8 cellular contexts compared by ENCODE assay signal in genomic region chr13:31043891-31044657, GRCh38.
A peak's percentile ranks its signal among the peaks of the same experiment; 100 is the strongest.
DNase-seq lines count a peak whose midpoint lies in the region; ATAC-seq, FAIRE-seq and TF ChIP-seq lines count a peak whose summit lies in the region.

No MANE protein-coding gene starts in this region.

- no peaks in the 10 kb centered on the region for H3K27me3 ChIP-seq in bronchial epithelial cell (ENCODE audit: control insufficient read depth, insufficient read depth, low read length)

- DNase-seq in AG09309 (ENCODE audit: low read depth) (peak; percentile 37), NCI-H345 treated with DMSO at 0.1 percent for 48 hours (lab: John Stamatoyannopoulos, UW; ENCODE audit: unreplicated experiment) (peak; percentile 59), bronchial epithelial cell (ENCODE audit: low read depth) (peak; percentile 68), kidney glomerular epithelial cell (lab: John Stamatoyannopoulos, UW) (peak; percentile 76)
- DNase-seq in activated CD4-positive, CD25-positive, alpha-beta regulatory T cell treated with anti-CD3 and anti-CD28 coated beads, Interleukin-2, amount 50 U/mL, for 16 hours (ENCODE audit: low read depth, low spot score): peak; percentile 72
- peak; percentile 78 for DNase-seq in stimulated activated CD4-positive, alpha-beta T cell treated with anti-CD3 and anti-CD28 coated beads, Interleukin-2, amount 100 ng/mL, for 4 hours (ENCODE audit: low read depth)

- H3K36me3 ChIP-seq in bronchial epithelial cell (ENCODE audit: control insufficient read depth, insufficient read depth, low read length): no peaks in the 10 kb centered on the region

- ATAC-seq in GM18873 (IDR thresholded peaks at IDR 0.05; ENCODE audit: low FRiP score, unreplicated experiment): peak; percentile 78
- peak; percentile 54 for ATAC-seq in HG03108 (IDR thresholded peaks at IDR 0.05; ENCODE audit: unreplicated experiment)

- FAIRE-seq in bronchial epithelial cell (lab: Jason Lieb, UNC): no peak

- TF ChIP-seq CTCF in AG09309 (IDR thresholded peaks at IDR 0.05; ENCODE audit: control insufficient read depth, insufficient read depth, low read depth, low read length, missing control alignments) (peak; percentile 98), bronchial epithelial cell (IDR thresholded peaks at IDR 0.05; ENCODE audit: insufficient read depth, low read length, severe bottlenecking) (peak; percentile 97)

- H3K4me3 ChIP-seq in AG09309 (ENCODE audit: control insufficient read depth, low read depth, low read length) (no peak overlapping the region), bronchial epithelial cell (ENCODE audit: low read depth, low read length) (no peak overlapping the region)
